30 cellular contexts compared by ENCODE assay signal in genomic region chr1:5371270-5371669, GRCh38.
"Had no signal": no experiment of that assay in that cellular context is flagged by ENCODE, and none has a peak within 500 bp of the region (broad histone marks: within the 10 kb centered on the region; RNA-seq: fewer than 3 reads in every experiment).

No MANE protein-coding gene starts in this region.

- H3K27ac ChIP-seq: ascending aorta, breast epithelium, cardiac muscle cell, colonic mucosa, esophagus squamous epithelium, gastroesophageal sphincter, heart right ventricle, WERI-Rb-1 had no signal

- H3K36me3 ChIP-seq: ascending aorta, breast epithelium, cardiac muscle cell, colonic mucosa, esophagus squamous epithelium, gastroesophageal sphincter, heart right ventricle, WERI-Rb-1 had no signal

- DNase-seq: activated B cell treated with CpG ODN at 0.5 μM for 24 hours; activated CD4-positive, alpha-beta T cell treated with anti-CD3 and anti-CD28 coated beads, Interleukin-2, amount 10 ng/mL, durations not matched to agents 24 days and 14 days; activated CD4-positive, alpha-beta T cell treated with anti-CD3 and anti-CD28 coated beads, Interleukin-2, amount 50 U/mL, for 4 hours; activated CD8-positive, alpha-beta memory T cell treated with anti-CD3 and anti-CD28 coated beads, Interleukin-2, amount 10 ng/mL, durations not matched to agents 7 days and 5 days; activated CD8-positive, alpha-beta memory T cell treated with anti-CD3 and anti-CD28 coated beads, Interleukin-2, amount 50 U/mL, for 4 hours; activated CD8-positive, alpha-beta T cell treated with anti-CD3 and anti-CD28 coated beads, Interleukin-2, amount 10 ng/mL, durations not matched to agents 7 days and 5 days; activated gamma-delta T cell treated with Interleukin-2 at 50 U/mL for 16 hours; activated naive CD4-positive, alpha-beta T cell treated with anti-CD3 and anti-CD28 coated beads for 36 hours; activated naive CD8-positive, alpha-beta T cell treated with anti-CD3 and anti-CD28 coated beads, Interleukin-2, amount 10 ng/mL, durations not matched to agents 7 days and 5 days; activated T-cell treated with anti-CD3 and anti-CD28 coated beads, Interleukin-2, amount 50 U/mL, for 1 hour; activated T-cell treated with anti-CD3 and anti-CD28 coated beads, Interleukin-2, amount 50 U/mL, for 48 hours; central memory CD4-positive, alpha-beta T cell; cerebellar nuclear complex; colonic mucosa; effector CD8-positive, alpha-beta T cell; esophagus squamous epithelium; foreskin melanocyte; heart right ventricle; SW 1271; T-cell; T1000; WERI-Rb-1 had no signal

- ATAC-seq: activated CD8-positive, alpha-beta memory T cell treated with anti-CD3 and anti-CD28 coated beads, Interleukin-2, amount 10 ng/mL, durations not matched to agents 7 days and 5 days; activated CD8-positive, alpha-beta T cell treated with anti-CD3 and anti-CD28 coated beads, Interleukin-2, amount 10 ng/mL, durations not matched to agents 7 days and 5 days; activated naive CD4-positive, alpha-beta T cell treated with anti-CD3 and anti-CD28 coated beads, Interleukin-2, amount 50 U/mL, for 72 hours; gastroesophageal sphincter; heart right ventricle had no signal

- H3K4me3 ChIP-seq: ascending aorta, breast epithelium, cardiac muscle cell, colonic mucosa, esophagus squamous epithelium, gastroesophageal sphincter, heart right ventricle had no signal

- H3K4me1 ChIP-seq: ascending aorta, breast epithelium, colonic mucosa, heart right ventricle had no signal

- H3K27me3 ChIP-seq: ascending aorta, cardiac muscle cell, colonic mucosa had no signal

- H3K4me1 Mint-ChIP-seq: activated B cell treated with CpG ODN at 0.5 μM for 24 hours had no signal

- H3K9me3 ChIP-seq: ascending aorta, colonic mucosa had no signal

- H3K4me3 Mint-ChIP-seq: activated B cell treated with CpG ODN at 0.5 μM for 24 hours; activated CD8-positive, alpha-beta memory T cell treated with anti-CD3 and anti-CD28 coated beads, Interleukin-2, amount 10 ng/mL, durations not matched to agents 7 days and 5 days; activated CD8-positive, alpha-beta T cell treated with anti-CD3 and anti-CD28 coated beads, Interleukin-2, amount 10 ng/mL, durations not matched to agents 7 days and 5 days; activated naive CD4-positive, alpha-beta T cell treated with anti-CD3 and anti-CD28 coated beads for 36 hours; activated naive CD8-positive, alpha-beta T cell treated with anti-CD3 and anti-CD28 coated beads, Interleukin-2, amount 10 ng/mL, durations not matched to agents 7 days and 5 days; activated T-helper 1 cell treated with anti-CD3 and anti-CD28 coated beads, Interleukin-12 subunit alpha, Interleukin-12 subunit beta, Interleukin-2, Interleukin-4 antibody, amounts not matched to agents 30 ng/mL and 10 ng/mL and 1 ng/mL, durations not matched to agents 14 hours and 24 hours and 36 hours; brain had no signal

- H3K27me3 Mint-ChIP-seq: activated B cell treated with CpG ODN at 0.5 μM for 24 hours; activated CD8-positive, alpha-beta memory T cell treated with anti-CD3 and anti-CD28 coated beads, Interleukin-2, amount 10 ng/mL, durations not matched to agents 7 days and 5 days; brain; T-cell had no signal

- H3K36me3 Mint-ChIP-seq: activated naive CD8-positive, alpha-beta T cell treated with anti-CD3 and anti-CD28 coated beads, Interleukin-2, amount 10 ng/mL, durations not matched to agents 7 days and 5 days; brain had no signal

- H3K27ac Mint-ChIP-seq: activated B cell treated with CpG ODN at 0.5 μM for 24 hours; activated CD4-positive, alpha-beta T cell treated with anti-CD3 and anti-CD28 coated beads, Interleukin-2, amount 10 ng/mL, durations not matched to agents 24 days and 14 days; activated naive CD4-positive, alpha-beta T cell treated with anti-CD3 and anti-CD28 coated beads for 36 hours; activated naive CD4-positive, alpha-beta T cell treated with anti-CD3 and anti-CD28 coated beads, Interleukin-2, amount 50 U/mL, for 72 hours; activated T-helper 1 cell treated with anti-CD3 and anti-CD28 coated beads, Interleukin-12 subunit alpha, Interleukin-12 subunit beta, Interleukin-2, Interleukin-4 antibody, amounts not matched to agents 30 ng/mL and 10 ng/mL and 1 ng/mL, durations not matched to agents 14 hours and 24 hours and 36 hours; activated T-helper 2 cell treated with anti-CD3 and anti-CD28 coated beads, Interferon-gamma antibody, Interleukin-2, Interleukin-4, amounts not matched to agents 10 μg/mL and 5 μg/mL and 100 μg/mL, durations not matched to agents 14 hours and 24 hours and 36 hours; brain had no signal
